In the genomic region with DNA sequence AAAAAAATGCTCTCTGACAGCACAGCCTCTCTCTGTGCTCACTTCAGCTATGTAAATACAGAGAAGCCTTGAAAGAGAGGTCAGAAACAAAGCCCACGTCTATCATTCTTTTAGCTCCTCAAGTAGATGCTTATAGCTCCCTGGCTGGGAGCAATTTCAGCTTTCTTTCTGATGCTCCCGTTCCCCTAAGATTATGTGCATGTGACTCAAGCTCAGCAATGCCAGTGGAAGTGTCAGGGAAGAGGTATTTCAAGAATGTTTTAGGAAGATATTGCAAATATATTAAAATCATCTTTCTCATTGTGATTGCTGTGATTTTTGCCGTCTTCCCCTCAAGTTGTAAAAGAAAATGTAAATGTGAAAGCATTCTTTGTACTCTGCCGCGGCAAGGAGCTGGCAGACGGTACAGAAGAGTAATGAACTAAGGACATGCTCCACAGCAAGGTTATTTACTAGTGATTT, we compare ENCODE assay signal across 10 cellular contexts.
A peak's percentile ranks its signal among the peaks of the same experiment; 100 is the strongest.
DNase-seq lines count a peak whose midpoint lies in the region; ATAC-seq and TF ChIP-seq lines count a peak whose summit lies in the region.
"Had no signal": no experiment of that assay in that cellular context is flagged by ENCODE, and none has a peak within 500 bp of the region (broad histone marks: within the 10 kb centered on the region; RNA-seq: fewer than 3 reads in every experiment).

No MANE protein-coding gene starts in this region.

- CTCF ChIA-PET in T-cell (lab: Charles Lee), result interaction anchor here in 1 of 2 donors (0.7 kb wide), 1 partner anchor 299 kb away, joined by 3 read pairs; no protein-coding TSS in a partner anchor

- no peaks in the 10 kb centered on the region for H4K20me1 ChIP-seq in smooth muscle cell (ENCODE audit: low read depth)

- TF ChIP-seq CTCF in smooth muscle cell (IDR thresholded peaks at IDR 0.05; ENCODE audit: borderline replicate concordance, insufficient read depth, poor library complexity, severe bottlenecking), result no peak

- no peaks in the 10 kb centered on the region for H3K79me2 ChIP-seq in smooth muscle cell (ENCODE audit: low read depth)

- POLR2A ChIA-PET in T-cell (lab: Charles Lee), result no interaction called here

- 7% methylated on average over 6 of the region's 6 CpGs for WGBS in smooth muscle cell (ENCODE audit: low lambda C conversion rate)

- peak overlapping the region; percentile 87 for H2AFZ ChIP-seq in smooth muscle cell (ENCODE audit: low read depth)

- no peaks in the 10 kb centered on the region for H3K9me3 Mint-ChIP-seq in T-cell
- H3K9me3 Mint-ChIP-seq: memory B cell had no signal

- H3K4me2 ChIP-seq in smooth muscle cell, result peak overlapping the region; percentile 85

- no peaks in the 10 kb centered on the region for H3K36me3 Mint-ChIP-seq in T-cell
- H3K36me3 Mint-ChIP-seq: memory B cell had no signal

- H3F3A ChIP-seq in smooth muscle cell (ENCODE audit: low read depth), result no peaks in the 10 kb centered on the region

- H3K4me1 ChIP-seq in smooth muscle cell (ENCODE audit: low read depth), result no peaks in the 10 kb centered on the region

- H3K4me1 Mint-ChIP-seq in T-cell, result peaks cover 6 to 11% (median 9%) of the 10 kb centered on the region in 3 donors
- H3K4me1 Mint-ChIP-seq: memory B cell had no signal

- DNase-seq in SHP77 treated with DMSO at 0.1 percent for 48 hours (lab: John Stamatoyannopoulos, UW) (peak; percentile 22), SHP77 (lab: John Stamatoyannopoulos, UW) (no peak), T-cell (no peak), iPS DF 4.7 (ENCODE audit: extremely low read depth, low spot score) (peak; percentile 30), smooth muscle cell (lab: John Stamatoyannopoulos, UW; ENCODE audit: unreplicated experiment) (no peak), T-helper 9 cell (no peak), posterior cingulate gyrus (no peak)
- DNase-seq: activated CD4-positive, alpha-beta T cell treated with anti-CD3 and anti-CD28 coated beads for 48 hours had no signal

- no peak overlapping the region for H3K9ac ChIP-seq in smooth muscle cell (ENCODE audit: low read depth)

- no peaks in the 10 kb centered on the region for H3K9me3 ChIP-seq in smooth muscle cell (replicated peaks; ENCODE audit: low read depth)

- no peak overlapping the region for H3K27ac Mint-ChIP-seq in T-cell
- H3K27ac Mint-ChIP-seq: memory B cell had no signal

- peak overlapping the region; percentile 46 for H3K4me3 ChIP-seq in smooth muscle cell

- ATAC-seq in T-cell (replicated peaks in 1 of 4), result no peak
- ATAC-seq in HG03159 (IDR thresholded peaks at IDR 0.05; ENCODE audit: unreplicated experiment), result no peak

- no peaks in the 10 kb centered on the region for H3K36me3 ChIP-seq in smooth muscle cell (ENCODE audit: low read depth)

- intact Hi-C loops in posterior cingulate gyrus (cut with DNase I), result no loop called here

- H3K27ac ChIP-seq in smooth muscle cell (ENCODE audit: low read depth), result no peak overlapping the region

- H3K4me3 Mint-ChIP-seq in T-cell, result peak overlapping the region in 2 of 3 donors; percentile 7 to 54
- H3K4me3 Mint-ChIP-seq: memory B cell had no signal

- no peaks in the 10 kb centered on the region for H3K27me3 Mint-ChIP-seq in T-cell
- H3K27me3 Mint-ChIP-seq: memory B cell had no signal

- no peaks in the 10 kb centered on the region for H3K27me3 ChIP-seq in smooth muscle cell (ENCODE audit: low read depth)

Comparison
In these comparisons a context has a peak if more than half of its experiments do, and no peak if none do; other contexts are left out.
1. DNase-seq: peak in SHP77 treated with DMSO at 0.1 percent for 48 hours (single experiment) and iPS DF 4.7 (single experiment); none in SHP77 (0 of 2), T-cell (0 of 34), smooth muscle cell (single experiment), T-helper 9 cell (single experiment) and posterior cingulate gyrus (0 of 10).